Comparison of ENCODE assay signal across 8 cellular contexts in genomic region chr19:14073232-14073924, GRCh38. TPM values are rescaled to one million over a fixed set of nuclear protein-coding genes. Genes with fewer than 3 reads are reported as not detected.
DNase-seq lines count a peak whose midpoint lies in the region; ATAC-seq and TF ChIP-seq lines count a peak whose summit lies in the region.

No MANE protein-coding gene starts in this region.

- H3K4me1 ChIP-seq in IMR-90 (ENCODE audit: control insufficient read depth, insufficient read depth, low read length) (peaks cover 10% of the 10 kb centered on the region), SK-N-SH (ENCODE audit: control insufficient read depth in 1 of 2, insufficient read depth in 2 of 2, low read depth in 1 of 2, low read length in 1 of 2) (peaks cover 0 to 14% of the 10 kb centered on the region in 2 experiments; a peak in 1 of 4 replicates), cardiac muscle cell (ENCODE audit: low read depth) (peaks cover 15% of the 10 kb centered on the region), parathyroid adenoma (peaks cover 6% of the 10 kb centered on the region)

- peaks cover 6% of the 10 kb centered on the region for H3K27me3 Mint-ChIP-seq in activated naive CD8-positive, alpha-beta T cell treated with anti-CD3 and anti-CD28 coated beads, Interleukin-2, amount 10 ng/mL, durations not matched to agents 7 days and 5 days
- H3K27me3 Mint-ChIP-seq in type B pancreatic cell: peaks cover 6% of the 10 kb centered on the region

- peak overlapping the region; percentile 93 for H3K4me2 ChIP-seq in IMR-90 (ENCODE audit: low read depth, low read length)
- H3K4me2 ChIP-seq in SK-N-SH: peak overlapping the region; percentile 93
- H3K4me2 ChIP-seq in parathyroid adenoma (ENCODE audit: low read length): peak overlapping the region; percentile 65

- TF ChIP-seq CTCF in IMR-90 (conservative IDR thresholded peaks at IDR 0.05; ENCODE audit: low read depth, low read length) (peak; percentile 66), SK-N-SH (IDR thresholded peaks at IDR 0.05) (peak; percentile 38), cardiac muscle cell (IDR thresholded peaks at IDR 0.05; ENCODE audit: low read depth, low read length) (peak; percentile 7), parathyroid adenoma (IDR thresholded peaks at IDR 0.05) (no peak), type B pancreatic cell (conservative IDR thresholded peaks at IDR 0.05) (peak; percentile 71)

- H3K4me1 Mint-ChIP-seq in activated naive CD8-positive, alpha-beta T cell treated with anti-CD3 and anti-CD28 coated beads, Interleukin-2, amount 10 ng/mL, durations not matched to agents 7 days and 5 days: peaks cover 14% of the 10 kb centered on the region
- no peaks in the 10 kb centered on the region for H3K4me1 Mint-ChIP-seq in type B pancreatic cell (ENCODE audit: unreplicated experiment)

- no peaks in the 10 kb centered on the region for H3F3A ChIP-seq in SK-N-SH (replicated peaks; ENCODE audit: insufficient read depth)

- POLR2A ChIA-PET in IMR-90 (lab: Charles Lee; ENCODE audit: unreplicated experiment) (no interaction called here), SK-N-SH (lab: Yijun Ruan, JAX) (interaction anchor here (0.6 to 1.6 kb wide), 5 partner anchors 14 to 198 kb away, joined by 3 to 6 read pairs (median 4); partner anchors contain the start of gene IL27RA)
- POLR2A ChIA-PET in activated naive CD8-positive, alpha-beta T cell treated with anti-CD3 and anti-CD28 coated beads, Interleukin-2, amount 10 ng/mL, durations not matched to agents 7 days and 5 days (lab: Charles Lee): interaction anchor here (0.7 to 3.0 kb wide), 5 partner anchors 42 to 214 kb away, joined by 3 to 19 read pairs (median 3); partner anchors contain the start of genes DCAF15 and IL27RA

- peak overlapping the region; percentile 85 for H2AK9ac ChIP-seq in IMR-90 (replicated peaks; ENCODE audit: low read depth, low read length, poor library complexity)

- dilution Hi-C loops in IMR-90 (cut with HindIII; ENCODE audit: low sequenced_read_pairs, unreplicated experiment): no loop called here

- H3K9me3 Mint-ChIP-seq in activated naive CD8-positive, alpha-beta T cell treated with anti-CD3 and anti-CD28 coated beads, Interleukin-2, amount 10 ng/mL, durations not matched to agents 7 days and 5 days: no peaks in the 10 kb centered on the region
- H3K9me3 Mint-ChIP-seq in type B pancreatic cell: no peaks in the 10 kb centered on the region

- H3K36me3 Mint-ChIP-seq in activated naive CD8-positive, alpha-beta T cell treated with anti-CD3 and anti-CD28 coated beads, Interleukin-2, amount 10 ng/mL, durations not matched to agents 7 days and 5 days: no peaks in the 10 kb centered on the region
- no peaks in the 10 kb centered on the region for H3K36me3 Mint-ChIP-seq in type B pancreatic cell

- H3K4me3 Mint-ChIP-seq in activated naive CD8-positive, alpha-beta T cell treated with anti-CD3 and anti-CD28 coated beads, Interleukin-2, amount 10 ng/mL, durations not matched to agents 7 days and 5 days: peak overlapping the region; percentile 96
- H3K4me3 Mint-ChIP-seq in type B pancreatic cell: peak overlapping the region; percentile 94

- H3K4me3 ChIP-seq in IMR-90 (ENCODE audit: insufficient read depth, low read depth, low read length) (peak overlapping the region; percentile 61), SK-N-SH (ENCODE audit: low read depth in 2 of 2, low read length in 1 of 2) (peak overlapping the region; percentile 60 to 85), cardiac muscle cell (peak overlapping the region; percentile 89), parathyroid adenoma (ENCODE audit: low read depth, low read length) (peak overlapping the region; percentile 90)

- 0 out of 2 replicates have a peak overlapping the region, but pooled peaks have one; percentile 41 for H3K56ac ChIP-seq in IMR-90 (ENCODE audit: extremely low read depth, insufficient read depth, low read length)

- H3K27ac Mint-ChIP-seq in activated naive CD8-positive, alpha-beta T cell treated with anti-CD3 and anti-CD28 coated beads, Interleukin-2, amount 10 ng/mL, durations not matched to agents 7 days and 5 days: peak overlapping the region; percentile 81
- H3K27ac Mint-ChIP-seq in type B pancreatic cell: peak overlapping the region; percentile 91

- no peak overlapping the region for H2BK120ac ChIP-seq in IMR-90 (ENCODE audit: low read depth, low read length)

- H3K9me1 ChIP-seq in IMR-90 (ENCODE audit: insufficient read depth, low read length): no peaks in the 10 kb centered on the region

- H3K27ac ChIP-seq in IMR-90 (ENCODE audit: insufficient read depth, low read length) (peak overlapping the region; percentile 13; the same call in 1 of the 2 replicates), SK-N-SH (ENCODE audit: low read depth in 2 of 2, low read length in 1 of 2) (peak overlapping the region; percentile 24 to 50; a peak in 3 of 4 replicates), cardiac muscle cell (no peak overlapping the region), parathyroid adenoma (peak overlapping the region; percentile 97)

- H2BK20ac ChIP-seq in IMR-90 (ENCODE audit: low read depth, low read length): no peak overlapping the region

- no peaks in the 10 kb centered on the region for H3K9me2 ChIP-seq in SK-N-SH

- H3K9ac ChIP-seq in IMR-90 (ENCODE audit: low read depth, low read length): peak overlapping the region; percentile 57
- H3K9ac ChIP-seq in SK-N-SH: peak overlapping the region; percentile 70
- peak overlapping the region; percentile 16 for H3K9ac ChIP-seq in parathyroid adenoma

- peaks cover 2% of the 10 kb centered on the region; the same call in 1 of the 2 replicates for H3K27me3 ChIP-seq in IMR-90 (ENCODE audit: control insufficient read depth, insufficient read depth, low read length)
- no peaks in the 10 kb centered on the region for H3K27me3 ChIP-seq in SK-N-SH (ENCODE audit: insufficient read depth)
- H3K27me3 ChIP-seq in cardiac muscle cell: peaks cover 14% of the 10 kb centered on the region
- no peaks in the 10 kb centered on the region for H3K27me3 ChIP-seq in parathyroid adenoma (ENCODE audit: control insufficient read depth, insufficient read depth, low read length)

- peak overlapping the region; percentile 1 for H2BK5ac ChIP-seq in IMR-90 (ENCODE audit: low read depth, low read length, poor library complexity, severe bottlenecking)

- H2BK15ac ChIP-seq in IMR-90 (ENCODE audit: low read depth, low read length): no peak overlapping the region

- TF ChIP-seq EP300 in SK-N-SH (IDR thresholded peaks at IDR 0.05; ENCODE audit: borderline replicate concordance in 1 of 2, low read depth in 1 of 2, low read length in 1 of 2): no peak

- TF ChIP-seq RAD21 in IMR-90 (IDR thresholded peaks at IDR 0.05; ENCODE audit: low read length) (peak; percentile 29), SK-N-SH (IDR thresholded peaks at IDR 0.05; ENCODE audit: low read length) (no peak)

- no peak overlapping the region; the same call in 1 of the 2 replicates for H4K91ac ChIP-seq in IMR-90 (ENCODE audit: insufficient read depth, low read depth, low read length)

- H4K8ac ChIP-seq in IMR-90 (ENCODE audit: low read depth in 2 of 2, low read length in 2 of 2): peak overlapping the region; percentile 36 to 78; a peak in 2 of 4 replicates

- CTCF ChIA-PET in IMR-90 (lab: Yijun Ruan, JAX): interaction anchor here (0.6 to 1.3 kb wide), 3 partner anchors 42 to 331 kb away, joined by 3 to 4 read pairs (median 3); no protein-coding TSS in a partner anchor
- CTCF ChIA-PET in SK-N-SH (lab: Yijun Ruan, JAX): interaction anchor here (0.6 to 6.7 kb wide), 48 partner anchors 8 to 802 kb away, joined by 3 to 146 read pairs (median 4); partner anchors contain the start of genes ADGRE5, C19orf67, DCAF15 and IL27RA

- H3K14ac ChIP-seq in IMR-90 (replicated peaks; ENCODE audit: low read depth, low read length): no peak overlapping the region

- H3K9me3 ChIP-seq in IMR-90 (ENCODE audit: control insufficient read depth, insufficient read depth, low read length): no peaks in the 10 kb centered on the region
- H3K9me3 ChIP-seq in SK-N-SH: no peaks in the 10 kb centered on the region
- H3K9me3 ChIP-seq in cardiac muscle cell (ENCODE audit: low read depth): no peaks in the 10 kb centered on the region
- H3K9me3 ChIP-seq in parathyroid adenoma (ENCODE audit: control insufficient read depth, low read length): no peaks in the 10 kb centered on the region

- H3K36me3 ChIP-seq in IMR-90 (ENCODE audit: control insufficient read depth, insufficient read depth, low read length) (no peaks in the 10 kb centered on the region), SK-N-SH (replicated peaks in 1 of 2; ENCODE audit: control insufficient read depth in 1 of 2, insufficient read depth in 2 of 2, low read length in 1 of 2) (no peaks in the 10 kb centered on the region), cardiac muscle cell (no peaks in the 10 kb centered on the region), parathyroid adenoma (ENCODE audit: control insufficient read depth, insufficient read depth, low read length) (no peaks in the 10 kb centered on the region)

- no peak overlapping the region for H4K5ac ChIP-seq in IMR-90 (ENCODE audit: low read depth, low read length)

- H3K79me1 ChIP-seq in IMR-90 (ENCODE audit: low read depth in 1 of 2, low read length in 2 of 2): peaks cover 0 to 14% of the 10 kb centered on the region in 2 experiments; a peak in 1 of 4 replicates

- no peak overlapping the region; the same call in 1 of the 2 replicates for H3K4ac ChIP-seq in IMR-90 (ENCODE audit: low read depth, low read length)

- peak overlapping the region; percentile 11; the same call in 1 of the 2 replicates for H3K23ac ChIP-seq in IMR-90 (ENCODE audit: low read depth, low read length)

- H2AFZ ChIP-seq in IMR-90 (replicated peaks; ENCODE audit: low read length, poor library complexity) (peak overlapping the region; percentile 96), SK-N-SH (ENCODE audit: low read depth) (peak overlapping the region; percentile 99), parathyroid adenoma (peak overlapping the region; percentile 99)

- H4K20me1 ChIP-seq in IMR-90 (ENCODE audit: insufficient read depth, low read length) (no peaks in the 10 kb centered on the region), SK-N-SH (ENCODE audit: insufficient read depth) (no peaks in the 10 kb centered on the region)

- DNase-seq in CD1c-positive myeloid dendritic cell (ENCODE audit: extremely low spot score): peak; percentile 88
- DNase-seq in IMR-90: peak; percentile 82
- DNase-seq in SK-N-SH: peak; percentile 92
- DNase-seq in activated naive CD8-positive, alpha-beta T cell treated with anti-CD3 and anti-CD28 coated beads, Interleukin-2, amount 10 ng/mL, durations not matched to agents 7 days and 5 days: peak; percentile 93
- peak; percentile 81 to 86 for DNase-seq in cardiac muscle cell (ENCODE audit: low read depth in 1 of 2, low spot score in 1 of 2)
- peak; percentile 87 for DNase-seq in type B pancreatic cell (ENCODE audit: extremely low spot score, unreplicated experiment)

- in situ Hi-C loops in IMR-90 (cut with MboI; ENCODE audit: low sequenced_read_pairs): loop anchor here (5.0 kb wide), 1 partner anchor 191 kb away; no protein-coding TSS in a partner anchor

- intact Hi-C loops in IMR-90 (cut with micrococcal nuclease): no loop called here

- no peak overlapping the region for H3K18ac ChIP-seq in IMR-90 (ENCODE audit: low read depth, low read length)

- no peaks in the 10 kb centered on the region for H3K79me2 ChIP-seq in SK-N-SH (ENCODE audit: insufficient read depth)
- H3K79me2 ChIP-seq in parathyroid adenoma: no peaks in the 10 kb centered on the region

- no peak for TF ChIP-seq POLR2A in IMR-90 (IDR thresholded peaks at IDR 0.05; ENCODE audit: low read depth, low read length)

- H2AK5ac ChIP-seq in IMR-90 (ENCODE audit: low read depth, low read length): no peak overlapping the region

- BruUV-seq in IMR-90 (replicated peaks; lab: Mats Ljungman, UMichigan): no TSS peak

- ATAC-seq in GM19351 (IDR thresholded peaks at IDR 0.05; ENCODE audit: unreplicated experiment) (peak; percentile 44), IMR-90 (ENCODE audit: low read depth) (peak; percentile 79)
- ATAC-seq in activated naive CD8-positive, alpha-beta T cell treated with anti-CD3 and anti-CD28 coated beads, Interleukin-2, amount 10 ng/mL, durations not matched to agents 7 days and 5 days (ENCODE audit: low read depth): peak; percentile 77

- WGBS in IMR-90 (ENCODE audit: extremely low coverage in 2 of 2, insufficient read length in 1 of 2), 2 experiments: 1% methylated on average over 81 of the region's 108 CpGs; no CpG with 5 or more reads in 1 of the 2 experiments
- 0% methylated on average over 5 of the region's 108 CpGs for WGBS in SK-N-SH (ENCODE audit: low lambda C conversion rate)

RNA-seq across cellular contexts. Expression of gene MISP3, which starts 0.8 kb away (rescaled TPM):
- total RNA-seq in IMR-90 (2012; rRNA removed) (under 0.01 TPM in 2 replicates), cardiac muscle cell (16.0 and 19.4 TPM in 2 replicates), type B pancreatic cell (ENCODE audit: low replicate concordance) (3.1 and 3.6 TPM in 2 replicates)
- polyA plus RNA-seq in IMR-90 (2012; rRNA removed) (0.68 and 0.86 TPM in 2 replicates), SK-N-SH (2012; rRNA removed) (1.6 and 2.6 TPM in 2 replicates), cardiac muscle cell (23.2 and 25.6 TPM in 2 replicates)
- polyA plus RNA-seq in IMR-90 (2012; cell fraction: cytosol; rRNA removed): 1.1 and 2.2 TPM in 2 replicates
- 0.86 and 1.1 TPM in 2 replicates for polyA plus RNA-seq in IMR-90 (2012; cell fraction: nucleus; rRNA removed; ENCODE audit: low replicate concordance)
- 2.0 and 2.2 TPM in 2 replicates for polyA plus RNA-seq in SK-N-SH (2012; cell fraction: cytosol; rRNA removed)
- polyA plus RNA-seq in SK-N-SH (2012; cell fraction: nucleus; rRNA removed): 2.5 and 5.0 TPM in 2 replicates
- 1 to 10 TPM; 1.1 to 1.6 TPM for total RNA-seq in activated naive CD8-positive, alpha-beta T cell treated with anti-CD3 and anti-CD28 coated beads, Interleukin-2, amount 10 ng/mL, durations not matched to agents 7 days and 5 days

RNA-seq across cellular contexts. Expression of gene PALM3, which starts 11.5 kb away (rescaled TPM):
- total RNA-seq in IMR-90 (2012; rRNA removed) (under 0.01 and 0.18 TPM in 2 replicates), cardiac muscle cell (0.25 and 0.30 TPM in 2 replicates), type B pancreatic cell (ENCODE audit: low replicate concordance) (0.83 and 8.1 TPM in 2 replicates)
- polyA plus RNA-seq in IMR-90 (2012; rRNA removed) (0.52 and 0.84 TPM in 2 replicates), SK-N-SH (2012; rRNA removed) (5.2 and 5.5 TPM in 2 replicates), cardiac muscle cell (0.10 and 1.0 TPM in 2 replicates)
- polyA plus RNA-seq in IMR-90 (2012; cell fraction: cytosol; rRNA removed): 0.58 and 0.62 TPM in 2 replicates
- polyA plus RNA-seq in IMR-90 (2012; cell fraction: nucleus; rRNA removed; ENCODE audit: low replicate concordance): 0.16 and 0.48 TPM in 2 replicates
- polyA plus RNA-seq in SK-N-SH (2012; cell fraction: cytosol; rRNA removed): 4.3 and 5.5 TPM in 2 replicates
- polyA plus RNA-seq in SK-N-SH (2012; cell fraction: nucleus; rRNA removed): 3.1 and 3.6 TPM in 2 replicates
- not detected for total RNA-seq in activated naive CD8-positive, alpha-beta T cell treated with anti-CD3 and anti-CD28 coated beads, Interleukin-2, amount 10 ng/mL, durations not matched to agents 7 days and 5 days

RNA-seq across cellular contexts. Expression of gene C19orf67, which starts 12.2 kb away (rescaled TPM):
- not detected in 2 replicates for total RNA-seq in IMR-90 (2012; rRNA removed)
- not detected in 2 replicates for polyA plus RNA-seq in IMR-90 (2012; rRNA removed)
- polyA plus RNA-seq in IMR-90 (2012; cell fraction: cytosol; rRNA removed): not detected in 2 replicates
- not detected in 2 replicates for polyA plus RNA-seq in IMR-90 (2012; cell fraction: nucleus; rRNA removed; ENCODE audit: low replicate concordance)
- polyA plus RNA-seq in SK-N-SH (2012; rRNA removed): not detected in 2 replicates
- polyA plus RNA-seq in SK-N-SH (2012; cell fraction: cytosol; rRNA removed): not detected in 2 replicates
- polyA plus RNA-seq in SK-N-SH (2012; cell fraction: nucleus; rRNA removed): not detected in 2 replicates
- not detected for total RNA-seq in activated naive CD8-positive, alpha-beta T cell treated with anti-CD3 and anti-CD28 coated beads, Interleukin-2, amount 10 ng/mL, durations not matched to agents 7 days and 5 days
- total RNA-seq in cardiac muscle cell: 3.6 and 14.2 TPM in 2 replicates
- 4.1 and 7.5 TPM in 2 replicates for polyA plus RNA-seq in cardiac muscle cell
- not detected in 2 replicates for total RNA-seq in type B pancreatic cell (ENCODE audit: low replicate concordance)

RNA-seq across cellular contexts. Expression of gene SAMD1, which starts 17.2 kb away (rescaled TPM):
- total RNA-seq in IMR-90 (2012; rRNA removed) (6.5 and 7.5 TPM in 2 replicates), cardiac muscle cell (112 and 158 TPM in 2 replicates), type B pancreatic cell (ENCODE audit: low replicate concordance) (42.7 and 55.9 TPM in 2 replicates)
- polyA plus RNA-seq in IMR-90 (2012; rRNA removed) (14.1 and 16.3 TPM in 2 replicates), SK-N-SH (2012; rRNA removed) (11.7 and 19.0 TPM in 2 replicates), cardiac muscle cell (130 and 136 TPM in 2 replicates)
- polyA plus RNA-seq in IMR-90 (2012; cell fraction: cytosol; rRNA removed): 13.3 and 22.9 TPM in 2 replicates
- polyA plus RNA-seq in IMR-90 (2012; cell fraction: nucleus; rRNA removed; ENCODE audit: low replicate concordance): 23.0 and 32.5 TPM in 2 replicates
- 12.1 and 16.7 TPM in 2 replicates for polyA plus RNA-seq in SK-N-SH (2012; cell fraction: cytosol; rRNA removed)
- polyA plus RNA-seq in SK-N-SH (2012; cell fraction: nucleus; rRNA removed): 24.4 and 35.4 TPM in 2 replicates
- total RNA-seq in activated naive CD8-positive, alpha-beta T cell treated with anti-CD3 and anti-CD28 coated beads, Interleukin-2, amount 10 ng/mL, durations not matched to agents 7 days and 5 days: 10 to 100 TPM; 58.3 to 65.6 TPM

RNA-seq across cellular contexts. Expression of gene IL27RA, which starts 41.8 kb away (rescaled TPM):
- total RNA-seq in IMR-90 (2012; rRNA removed) (2.8 and 2.9 TPM in 2 replicates), cardiac muscle cell (4.6 and 7.1 TPM in 2 replicates), type B pancreatic cell (ENCODE audit: low replicate concordance) (0.95 and 2.8 TPM in 2 replicates)
- polyA plus RNA-seq in IMR-90 (2012; rRNA removed) (4.7 and 5.1 TPM in 2 replicates), SK-N-SH (2012; rRNA removed) (9.3 TPM in 2 replicates), cardiac muscle cell (4.3 and 17.1 TPM in 2 replicates)
- polyA plus RNA-seq in IMR-90 (2012; cell fraction: cytosol; rRNA removed): 4.8 and 5.1 TPM in 2 replicates
- polyA plus RNA-seq in IMR-90 (2012; cell fraction: nucleus; rRNA removed; ENCODE audit: low replicate concordance): 2.6 and 3.3 TPM in 2 replicates
- 5.5 and 7.5 TPM in 2 replicates for polyA plus RNA-seq in SK-N-SH (2012; cell fraction: cytosol; rRNA removed)
- 6.4 and 7.6 TPM in 2 replicates for polyA plus RNA-seq in SK-N-SH (2012; cell fraction: nucleus; rRNA removed)
- total RNA-seq in activated naive CD8-positive, alpha-beta T cell treated with anti-CD3 and anti-CD28 coated beads, Interleukin-2, amount 10 ng/mL, durations not matched to agents 7 days and 5 days: 10 to 100 TPM; 41.6 to 43.8 TPM

Comparison
In these comparisons a context has a peak if more than half of its experiments do, and no peak if none do; other contexts are left out.
1. H3K9ac ChIP-seq: peak in every context shown above with its lines; median percentile 70 in SK-N-SH; 57 in IMR-90; 16 in parathyroid adenoma.